ENCODE assay signal across 9 cellular contexts in genomic region chr4:25098964-25099843, GRCh38.
DNase-seq lines count a peak whose midpoint lies in the region; ATAC-seq and TF ChIP-seq lines count a peak whose summit lies in the region.
"Had no signal": no experiment of that assay in that cellular context is flagged by ENCODE, and none has a peak within 500 bp of the region (broad histone marks: within the 10 kb centered on the region; RNA-seq: fewer than 3 reads in every experiment).

No MANE protein-coding gene starts in this region.

- H3K4me1 ChIP-seq in PC-3 (ENCODE audit: insufficient read depth, low read length) = no peaks in the 10 kb centered on the region; the same call in 1 of the 2 replicates
- H3K4me1 ChIP-seq in psoas muscle = no peaks in the 10 kb centered on the region

- 0 out of 2 replicates have a peak, but pooled peaks have one; percentile 18 for ATAC-seq in PC-3
- peak; percentile 66 to 81 (median 78) for ATAC-seq in psoas muscle
- no peak for ATAC-seq in GM18907 (IDR thresholded peaks at IDR 0.05; ENCODE audit: unreplicated experiment)
- no peak for ATAC-seq in GM18870 (IDR thresholded peaks at IDR 0.05; ENCODE audit: unreplicated experiment)
- ATAC-seq in HG02884 (IDR thresholded peaks at IDR 0.05; ENCODE audit: unreplicated experiment) = no peak

- H3K9me3 ChIP-seq in PC-3 (ENCODE audit: low read length) (no peaks in the 10 kb centered on the region), psoas muscle (no peaks in the 10 kb centered on the region)

- CTCF ChIA-PET in PC-3 (lab: Charles Lee) = no interaction called here

- no peaks in the 10 kb centered on the region for H4K20me1 ChIP-seq in PC-3 (ENCODE audit: low read length)

- BruUV-seq in PC-3 (replicated peaks; lab: Mats Ljungman, UMichigan) = no TSS peak

- H3K9ac ChIP-seq in PC-3 (ENCODE audit: low read length) = no peak overlapping the region

- H2AFZ ChIP-seq in PC-3 (ENCODE audit: low read length) = no peak overlapping the region

- intact Hi-C loops in PC-3 (cut with micrococcal nuclease) (no loop called here), psoas muscle (cut with DNase I) (no loop called here)

- no peaks in the 10 kb centered on the region for H3F3A ChIP-seq in PC-3 (ENCODE audit: low read length, unreplicated experiment)

- TF ChIP-seq CTCF in PC-3 (conservative IDR thresholded peaks at IDR 0.05; ENCODE audit: low read depth, low read length) (no peak), fibroblast of the aortic adventitia (IDR thresholded peaks at IDR 0.05; ENCODE audit: insufficient read depth, low read length) (no peak), psoas muscle (IDR thresholded peaks at IDR 0.05) (no peak)

- no peaks in the 10 kb centered on the region for H3K27me3 ChIP-seq in PC-3 (ENCODE audit: low read length)
- peaks cover 0 to 23% (median 6%) of the 10 kb centered on the region in 3 donors for H3K27me3 ChIP-seq in psoas muscle (ENCODE audit: insufficient read depth in 3 of 3, low read length in 2 of 3)

- H3K79me2 ChIP-seq in PC-3 (ENCODE audit: low read length) = no peaks in the 10 kb centered on the region

- DNase-seq in GM04504 (ENCODE audit: low read depth) (peak; percentile 52), PC-3 (peak; percentile 51), fibroblast of the aortic adventitia (ENCODE audit: low read depth) (peak; percentile 84), psoas muscle (peak; percentile 67 to 73), SHP77 treated with DMSO at 0.1 percent for 48 hours (lab: John Stamatoyannopoulos, UW) (no peak)

- H3K36me3 ChIP-seq in PC-3 (ENCODE audit: low read depth, low read length) (no peaks in the 10 kb centered on the region), psoas muscle (ENCODE audit: insufficient read depth in 1 of 2, low read depth in 1 of 2) (no peaks in the 10 kb centered on the region)

- no peak overlapping the region for H3K4me2 ChIP-seq in PC-3 (ENCODE audit: low read length)

- WGBS in psoas muscle, 3 donors = 20 to 26% (median 25%) methylated on average over 10 of the region's 10 CpGs

- no peaks in the 10 kb centered on the region for H3K9me2 ChIP-seq in PC-3 (replicated peaks; ENCODE audit: low read length)

- H3K27ac ChIP-seq in PC-3 (ENCODE audit: low read length) (no peak overlapping the region), psoas muscle (no peak overlapping the region)
- H3K27ac ChIP-seq: SK-N-MC had no signal

- POLR2A ChIA-PET in PC-3 (lab: Charles Lee; ENCODE audit: unreplicated experiment) = no interaction called here

- H3K4me3 ChIP-seq in PC-3 (ENCODE audit: low read length) = no peak overlapping the region
- peak overlapping the region; percentile 32 for H3K4me3 ChIP-seq in fibroblast of the aortic adventitia (ENCODE audit: low read depth, low read length)
- H3K4me3 ChIP-seq in psoas muscle = no peak overlapping the region
- H3K4me3 ChIP-seq: SK-N-MC had no signal

Comparison
In these comparisons a context has a peak if more than half of its experiments do, and no peak if none do; other contexts are left out.
1. ATAC-seq: peak in PC-3 (single experiment) and psoas muscle (4 of 4); none in GM18907 (single experiment), GM18870 (single experiment) and HG02884 (single experiment).